Comparison of ENCODE assay signal across 8 cellular contexts in genomic region chr6:145964948-145965366, GRCh38. TPM values are rescaled to one million over a fixed set of nuclear protein-coding genes. Genes with fewer than 3 reads are reported as not detected.
DNase-seq lines count a peak whose midpoint lies in the region; ATAC-seq and TF ChIP-seq lines count a peak whose summit lies in the region.

No MANE protein-coding gene starts in this region.

- 87% methylated on average over 4 of the region's 4 CpGs for WGBS in smooth muscle cell (ENCODE audit: low lambda C conversion rate)

- POLR2A ChIA-PET in activated CD4-positive, alpha-beta T cell treated with anti-CD3 and anti-CD28 coated beads, Interleukin-2, amount 10 ng/mL, durations not matched to agents 7 days and 5 days (lab: Charles Lee) = no interaction called here
- POLR2A ChIA-PET in WTC11 (lab: Charles Lee) = interaction anchor here (1.0 to 2.0 kb wide), 2 partner anchors 64 to 230 kb away, joined by 3 to 11 read pairs; partner anchors contain the start of gene EPM2A

- H3K27me3 ChIP-seq in smooth muscle cell (ENCODE audit: low read depth) = peaks cover 2% of the 10 kb centered on the region

- H3K27ac Mint-ChIP-seq in activated CD4-positive, alpha-beta T cell treated with anti-CD3 and anti-CD28 coated beads, Interleukin-2, amount 10 ng/mL, durations not matched to agents 7 days and 5 days = peak overlapping the region; percentile 95
- H3K27ac Mint-ChIP-seq in WTC11 (peak overlapping the region; percentile 82), glutamatergic neuron (ENCODE audit: unreplicated experiment) (peak overlapping the region; percentile 89)

- peak overlapping the region; percentile 97 for H3K4me3 Mint-ChIP-seq in activated CD4-positive, alpha-beta T cell treated with anti-CD3 and anti-CD28 coated beads, Interleukin-2, amount 10 ng/mL, durations not matched to agents 7 days and 5 days
- H3K4me3 Mint-ChIP-seq in WTC11 (peak overlapping the region; percentile 86), glutamatergic neuron (ENCODE audit: unreplicated experiment) (peak overlapping the region; percentile 99)

- ATAC-seq in WTC11 = no peak
- ATAC-seq in HG02678 (IDR thresholded peaks at IDR 0.05; ENCODE audit: unreplicated experiment) = no peak
- no peak for ATAC-seq in GM21619 (IDR thresholded peaks at IDR 0.05; ENCODE audit: unreplicated experiment)

- H3K27ac ChIP-seq in smooth muscle cell (ENCODE audit: low read depth) = peak overlapping the region; percentile 70

- peaks cover 11% of the 10 kb centered on the region for H3K36me3 Mint-ChIP-seq in activated CD4-positive, alpha-beta T cell treated with anti-CD3 and anti-CD28 coated beads, Interleukin-2, amount 10 ng/mL, durations not matched to agents 7 days and 5 days (ENCODE audit: low read depth)
- H3K36me3 Mint-ChIP-seq in WTC11 = no peaks in the 10 kb centered on the region
- no peaks in the 10 kb centered on the region for H3K36me3 Mint-ChIP-seq in glutamatergic neuron (ENCODE audit: unreplicated experiment)

- no peak for TF ChIP-seq CTCF in WTC11 (IDR thresholded peaks at IDR 0.05)
- TF ChIP-seq CTCF in glutamatergic neuron (IDR thresholded peaks at IDR 0.05; ENCODE audit: partially characterized antibody, unreplicated experiment) = no peak
- no peak for TF ChIP-seq CTCF in smooth muscle cell (IDR thresholded peaks at IDR 0.05; ENCODE audit: borderline replicate concordance, insufficient read depth, poor library complexity, severe bottlenecking)

- H4K20me1 ChIP-seq in smooth muscle cell (ENCODE audit: low read depth) = peaks cover 6% of the 10 kb centered on the region

- peaks cover 19% of the 10 kb centered on the region for H3K4me1 ChIP-seq in smooth muscle cell (ENCODE audit: low read depth)

- no peak for DNase-seq in activated CD4-positive, alpha-beta T cell treated with anti-CD3 and anti-CD28 coated beads, Interleukin-2, amount 10 ng/mL, durations not matched to agents 7 days and 5 days
- no peak for DNase-seq in activated CD4-positive, alpha-beta T cell treated with anti-CD3 and anti-CD28 coated beads for 48 hours
- DNase-seq in WTC11 (ENCODE audit: low spot score) = no peak
- no peak for DNase-seq in glutamatergic neuron
- DNase-seq in smooth muscle cell (lab: John Stamatoyannopoulos, UW; ENCODE audit: unreplicated experiment) = no peak
- DNase-seq in COLO829 (ENCODE audit: low spot score) = no peak

- peak overlapping the region; percentile 95 for H3K4me3 ChIP-seq in smooth muscle cell

- H3K4me1 Mint-ChIP-seq in activated CD4-positive, alpha-beta T cell treated with anti-CD3 and anti-CD28 coated beads, Interleukin-2, amount 10 ng/mL, durations not matched to agents 7 days and 5 days = peaks cover 34% of the 10 kb centered on the region
- peaks cover 29% of the 10 kb centered on the region for H3K4me1 Mint-ChIP-seq in WTC11
- peaks cover 12% of the 10 kb centered on the region for H3K4me1 Mint-ChIP-seq in glutamatergic neuron (ENCODE audit: low read depth, unreplicated experiment)

- peak overlapping the region; percentile 89 for H3K4me2 ChIP-seq in smooth muscle cell

- H3K9me3 ChIP-seq in smooth muscle cell (replicated peaks; ENCODE audit: low read depth) = no peaks in the 10 kb centered on the region

- H2AFZ ChIP-seq in smooth muscle cell (ENCODE audit: low read depth) = peak overlapping the region; percentile 98

- H3K36me3 ChIP-seq in smooth muscle cell (ENCODE audit: low read depth) = no peaks in the 10 kb centered on the region

- peaks cover 41% of the 10 kb centered on the region for H3K79me2 ChIP-seq in smooth muscle cell (ENCODE audit: low read depth)

- peak overlapping the region; percentile 89 for H3K9ac ChIP-seq in smooth muscle cell (ENCODE audit: low read depth)

- no peaks in the 10 kb centered on the region for H3F3A ChIP-seq in smooth muscle cell (ENCODE audit: low read depth)

- no peaks in the 10 kb centered on the region for H3K9me3 Mint-ChIP-seq in activated CD4-positive, alpha-beta T cell treated with anti-CD3 and anti-CD28 coated beads, Interleukin-2, amount 10 ng/mL, durations not matched to agents 7 days and 5 days
- H3K9me3 Mint-ChIP-seq in WTC11 (no peaks in the 10 kb centered on the region), glutamatergic neuron (ENCODE audit: unreplicated experiment) (peaks cover 6% of the 10 kb centered on the region)

- CTCF ChIA-PET in activated CD4-positive, alpha-beta T cell treated with anti-CD3 and anti-CD28 coated beads, Interleukin-2, amount 10 ng/mL, durations not matched to agents 7 days and 5 days (lab: Charles Lee) = no interaction called here
- CTCF ChIA-PET in WTC11 (lab: Charles Lee) = interaction anchor here (1.0 to 3.0 kb wide), 3 partner anchors 35 to 64 kb away, joined by 4 to 14 read pairs (median 4); partner anchors contain the start of gene GRM1

- no peaks in the 10 kb centered on the region for H3K27me3 Mint-ChIP-seq in activated CD4-positive, alpha-beta T cell treated with anti-CD3 and anti-CD28 coated beads, Interleukin-2, amount 10 ng/mL, durations not matched to agents 7 days and 5 days
- peaks cover 5% of the 10 kb centered on the region; the same call in 1 of the 2 replicates for H3K27me3 Mint-ChIP-seq in WTC11 (ENCODE audit: low read depth)
- no peaks in the 10 kb centered on the region for H3K27me3 Mint-ChIP-seq in glutamatergic neuron (ENCODE audit: unreplicated experiment)

TF ChIP-seq in WTC11, 78 proteins besides CTCF, POLR2A, EP300 and RAD21:
- TF ChIP-seq ZMAT4 (CRISPR knock-in tag; IDR thresholded peaks at IDR 0.05) (no peak), E2F1 (CRISPR knock-in tag; IDR thresholded peaks at IDR 0.05) (no peak), ATF1 (CRISPR knock-in tag; IDR thresholded peaks at IDR 0.05) (no peak)
- TF ChIP-seq, protein P1, sequence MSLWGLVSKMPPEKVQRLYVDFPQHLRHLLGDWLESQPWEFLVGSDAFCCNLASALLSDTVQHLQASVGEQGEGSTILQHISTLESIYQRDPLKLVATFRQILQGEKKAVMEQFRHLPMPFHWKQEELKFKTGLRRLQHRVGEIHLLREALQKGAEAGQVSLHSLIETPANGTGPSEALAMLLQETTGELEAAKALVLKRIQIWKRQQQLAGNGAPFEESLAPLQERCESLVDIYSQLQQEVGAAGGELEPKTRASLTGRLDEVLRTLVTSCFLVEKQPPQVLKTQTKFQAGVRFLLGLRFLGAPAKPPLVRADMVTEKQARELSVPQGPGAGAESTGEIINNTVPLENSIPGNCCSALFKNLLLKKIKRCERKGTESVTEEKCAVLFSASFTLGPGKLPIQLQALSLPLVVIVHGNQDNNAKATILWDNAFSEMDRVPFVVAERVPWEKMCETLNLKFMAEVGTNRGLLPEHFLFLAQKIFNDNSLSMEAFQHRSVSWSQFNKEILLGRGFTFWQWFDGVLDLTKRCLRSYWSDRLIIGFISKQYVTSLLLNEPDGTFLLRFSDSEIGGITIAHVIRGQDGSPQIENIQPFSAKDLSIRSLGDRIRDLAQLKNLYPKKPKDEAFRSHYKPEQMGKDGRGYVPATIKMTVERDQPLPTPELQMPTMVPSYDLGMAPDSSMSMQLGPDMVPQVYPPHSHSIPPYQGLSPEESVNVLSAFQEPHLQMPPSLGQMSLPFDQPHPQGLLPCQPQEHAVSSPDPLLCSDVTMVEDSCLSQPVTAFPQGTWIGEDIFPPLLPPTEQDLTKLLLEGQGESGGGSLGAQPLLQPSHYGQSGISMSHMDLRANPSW (CRISPR knock-in tag; conservative IDR thresholded peaks at IDR 0.05; ENCODE audit: low read depth) = no peak

RNA-seq across cellular contexts. Expression of gene SHPRH, which starts 0.8 kb away (rescaled TPM):
- total RNA-seq in activated CD4-positive, alpha-beta T cell treated with anti-CD3 and anti-CD28 coated beads, Interleukin-2, amount 10 ng/mL, durations not matched to agents 7 days and 5 days = 10 to 100 TPM; 16.5 to 17.8 TPM
- total RNA-seq in WTC11 (2021) (18.3 to 20.0 TPM (median 19.0 TPM) in 3 replicates), glutamatergic neuron (ENCODE audit: unreplicated experiment) (42.6 TPM), smooth muscle cell (15.2 and 16.2 TPM in 2 replicates)
- polyA plus RNA-seq in smooth muscle cell = 6.0 and 8.6 TPM in 2 replicates
